In the genomic region with DNA sequence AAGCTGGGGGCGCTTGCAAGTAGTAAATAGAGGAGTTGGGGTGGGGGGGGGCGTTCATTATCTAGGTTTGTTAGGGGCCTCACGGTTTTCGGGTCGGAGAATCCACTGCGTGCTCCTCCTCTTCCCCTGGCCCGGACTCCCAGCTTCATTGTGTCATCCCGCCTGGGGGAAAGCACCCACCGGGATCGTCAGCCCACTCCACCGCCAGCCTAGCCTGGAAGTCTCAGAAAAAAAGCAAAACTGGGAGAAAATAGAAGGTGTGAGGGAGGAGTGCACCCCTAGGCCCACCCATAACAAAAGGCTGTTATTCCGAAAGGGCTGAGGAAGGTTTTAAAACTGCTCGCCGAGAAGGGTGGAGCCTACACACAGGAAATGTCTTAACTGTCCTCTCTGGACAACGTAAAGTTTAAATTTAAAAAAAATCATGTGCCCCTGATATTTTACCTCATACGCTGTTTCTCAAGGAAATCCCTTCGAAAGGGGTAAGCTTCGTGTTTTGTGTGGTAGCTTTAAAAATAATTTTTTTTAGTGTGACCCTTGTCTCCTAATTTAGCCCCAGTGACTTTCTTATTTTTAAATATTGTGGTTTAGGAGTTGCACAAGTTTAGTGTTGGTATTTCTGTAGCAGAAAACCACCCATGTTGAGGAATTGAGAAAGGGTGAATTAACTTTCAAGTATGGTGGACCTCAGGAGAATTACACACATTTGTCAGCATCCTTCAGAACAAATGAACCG, we compare ENCODE assay signal across 8 cellular contexts.
DNase-seq lines count a peak whose midpoint lies in the region; ATAC-seq, FAIRE-seq and TF ChIP-seq lines count a peak whose summit lies in the region.

No MANE protein-coding gene starts in this region.

- no TSS peak for BruUV-seq in Panc1 (replicated peaks; lab: Mats Ljungman, UMichigan)
- no TSS peak for BruUV-seq in MCF 10A (replicated peaks; lab: Mats Ljungman, UMichigan)

- DNase-seq in Panc1 (ENCODE audit: low read depth, low spot score): no peak
- DNase-seq in MCF 10A (ENCODE audit: unreplicated experiment): peak; percentile 76
- peak; percentile 63 for DNase-seq in kidney tubule cell (ENCODE audit: low spot score)
- no peak for DNase-seq in frontal cortex (ENCODE audit: low spot score in 2 of 2)

- in situ Hi-C loops in Panc1 (cut with HindIII; ENCODE audit: low pct_unique_long_range_greater_than_20kb, low sequenced_read_pairs): no loop called here

- peak overlapping the region; percentile 73 to 99 (median 96) for H3K27ac ChIP-seq in BLaER1 treated with 17β-estradiol and CSF1 and Interleukin-3, amounts not matched to agents 10 nM and 100 nM
- H3K27ac ChIP-seq in Panc1 (ENCODE audit: low read length): peak overlapping the region; percentile 95
- peak overlapping the region; percentile 69 for H3K27ac ChIP-seq in stomach smooth muscle (ENCODE audit: low read length)

- H4K20me1 ChIP-seq in BLaER1 treated with 17β-estradiol and CSF1 and Interleukin-3, amounts not matched to agents 10 nM and 100 nM: peaks cover 0 to 62% (median 25%) of the 10 kb centered on the region in 11 experiments; a peak in 11 of 22 replicates

- peak overlapping the region; percentile 87 for H3K4me3 Mint-ChIP-seq in MCF 10A (ENCODE audit: unreplicated experiment)

- H3K4me1 Mint-ChIP-seq in MCF 10A (ENCODE audit: insufficient read depth, unreplicated experiment): peaks cover 39% of the 10 kb centered on the region

- peak overlapping the region; percentile 87 to 99 (median 93) for H3K4me2 ChIP-seq in BLaER1 treated with 17β-estradiol and CSF1 and Interleukin-3, amounts not matched to agents 10 nM and 100 nM

- H3K9me3 ChIP-seq in BLaER1 treated with 17β-estradiol and CSF1 and Interleukin-3, amounts not matched to agents 10 nM and 100 nM (replicated peaks in 1 of 11): no peaks in the 10 kb centered on the region
- H3K9me3 ChIP-seq in Panc1 (ENCODE audit: control insufficient read depth, insufficient read depth, low read depth, low read length): no peaks in the 10 kb centered on the region
- no peaks in the 10 kb centered on the region for H3K9me3 ChIP-seq in stomach smooth muscle (ENCODE audit: control insufficient read depth in 2 of 2, low read length in 2 of 2)

- no peaks in the 10 kb centered on the region for H3K27me3 ChIP-seq in BLaER1 treated with 17β-estradiol and CSF1 and Interleukin-3, amounts not matched to agents 10 nM and 100 nM
- H3K27me3 ChIP-seq in Panc1 (ENCODE audit: control insufficient read depth, insufficient read depth, low read length) (no peaks in the 10 kb centered on the region), stomach smooth muscle (ENCODE audit: control insufficient read depth in 1 of 2, insufficient read depth in 2 of 2, low read length in 2 of 2) (no peaks in the 10 kb centered on the region)

- CTCF ChIA-PET in Panc1 (lab: Charles Lee) (interaction anchor here (0.6 kb wide), 1 partner anchor 94 kb away, joined by 5 read pairs; no protein-coding TSS in a partner anchor), MCF 10A (lab: Yijun Ruan, JAX) (interaction anchor here (0.6 to 3.7 kb wide), 13 partner anchors 10 to 454 kb away, joined by 3 to 32 read pairs (median 5); no protein-coding TSS in a partner anchor)

- peak; percentile 51 for ATAC-seq in GM18868 (IDR thresholded peaks at IDR 0.05; ENCODE audit: unreplicated experiment)
- peak; percentile 41 for ATAC-seq in HG03039 (IDR thresholded peaks at IDR 0.05; ENCODE audit: unreplicated experiment)
- peak; percentile 48 for ATAC-seq in Panc1

- peaks cover 14% of the 10 kb centered on the region for H3K36me3 Mint-ChIP-seq in MCF 10A (ENCODE audit: insufficient read depth, unreplicated experiment)

- no peaks in the 10 kb centered on the region for H3K27me3 Mint-ChIP-seq in MCF 10A (ENCODE audit: insufficient read depth, unreplicated experiment)

- TF ChIP-seq CTCF in Panc1 (IDR thresholded peaks at IDR 0.05): no peak
- no peak for TF ChIP-seq CTCF in MCF 10A (IDR thresholded peaks at IDR 0.05; ENCODE audit: unreplicated experiment)

- intact Hi-C loops in Panc1 (cut with micrococcal nuclease; ENCODE audit: unreplicated experiment): no loop called here
- intact Hi-C loops in MCF 10A (cut with micrococcal nuclease): loop anchor here (1.0 kb wide), 2 partner anchors 11 to 38 kb away; no protein-coding TSS in a partner anchor

- POLR2A ChIA-PET in Panc1 (lab: Charles Lee) (interaction anchor here (0.6 kb wide), 3 partner anchors 18 to 82 kb away, joined by 5 to 10 read pairs (median 7); no protein-coding TSS in a partner anchor), MCF 10A (lab: Yijun Ruan, JAX) (interaction anchor here (0.6 to 12.1 kb wide), 31 partner anchors 12 to 774 kb away, joined by 3 to 427 read pairs (median 6); a partner anchor contains a TSS)

- peaks cover 0 to 31% (median 18%) of the 10 kb centered on the region in 11 experiments; a peak in 9 of 22 replicates for H3K36me3 ChIP-seq in BLaER1 treated with 17β-estradiol and CSF1 and Interleukin-3, amounts not matched to agents 10 nM and 100 nM
- H3K36me3 ChIP-seq in Panc1 (ENCODE audit: control insufficient read depth, insufficient read depth, low read length) (peaks cover 7% of the 10 kb centered on the region), stomach smooth muscle (ENCODE audit: control insufficient read depth in 2 of 2, insufficient read depth in 2 of 2, low read length in 2 of 2) (no peaks in the 10 kb centered on the region)

- H3K27ac Mint-ChIP-seq in MCF 10A (ENCODE audit: low read depth, unreplicated experiment): peak overlapping the region; percentile 96

- H3K9ac ChIP-seq in BLaER1 treated with 17β-estradiol and CSF1 and Interleukin-3, amounts not matched to agents 10 nM and 100 nM: peak overlapping the region; percentile 82 to 99 (median 95)
- H3K9ac ChIP-seq in stomach smooth muscle (ENCODE audit: low read length in 2 of 2): peak overlapping the region; percentile 61 to 72

- no peaks in the 10 kb centered on the region for H3K9me3 Mint-ChIP-seq in MCF 10A (ENCODE audit: unreplicated experiment)

- H3K4me3 ChIP-seq in BLaER1 treated with 17β-estradiol and CSF1 and Interleukin-3, amounts not matched to agents 10 nM and 100 nM: peak overlapping the region; percentile 68 to 99 (median 92)
- H3K4me3 ChIP-seq in Panc1 (ENCODE audit: low read depth in 2 of 2, low read length in 2 of 2) (peak overlapping the region; percentile 75 to 90), stomach smooth muscle (ENCODE audit: low read length in 2 of 2) (peak overlapping the region; percentile 59 to 79)

- no peak for FAIRE-seq in frontal cortex (lab: Jason Lieb, UNC)

- H3K4me1 ChIP-seq in BLaER1 treated with 17β-estradiol and CSF1 and Interleukin-3, amounts not matched to agents 10 nM and 100 nM: peaks cover 52 to 74% (median 65%) of the 10 kb centered on the region in 10 experiments
- H3K4me1 ChIP-seq in Panc1 (ENCODE audit: control insufficient read depth, insufficient read depth, low read length): peaks cover 43% of the 10 kb centered on the region
- peaks cover 48% of the 10 kb centered on the region for H3K4me1 ChIP-seq in stomach smooth muscle (ENCODE audit: control insufficient read depth, insufficient read depth, low read length)

Comparison
In these comparisons a context has a peak if more than half of its experiments do, and no peak if none do; other contexts are left out.
1. DNase-seq: peak in MCF 10A (single experiment) and kidney tubule cell (single experiment); none in Panc1 (single experiment) and frontal cortex (0 of 2).
2. Peak in every context shown above with its lines, with median percentiles within 50 percentile points of each other: H3K27ac ChIP-seq, H3K4me3 ChIP-seq and ATAC-seq.